Comparison of ENCODE assay signal across 12 cellular contexts in the genomic region with DNA sequence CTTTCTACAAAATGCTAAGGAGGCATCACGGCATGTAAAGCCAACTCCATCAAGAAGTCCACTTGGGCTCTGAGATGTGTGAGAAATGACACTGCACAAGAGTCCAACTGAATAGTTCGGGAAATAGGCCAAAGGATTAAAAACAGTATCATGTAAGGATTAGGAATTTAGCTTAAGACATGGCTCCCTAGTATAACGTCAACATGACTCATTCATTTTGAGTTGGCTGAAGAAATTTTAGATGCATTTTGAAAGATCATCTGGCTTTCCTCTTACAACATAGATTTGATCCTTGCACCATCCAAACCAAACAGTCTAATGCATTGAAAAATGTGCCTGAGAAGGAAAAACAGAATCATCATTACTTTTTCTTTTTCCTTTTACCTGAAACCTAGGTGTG.
A peak's percentile ranks its signal among the peaks of the same experiment; 100 is the strongest.
DNase-seq lines count a peak whose midpoint lies in the region; ATAC-seq and TF ChIP-seq lines count a peak whose summit lies in the region.
"Had no signal": no experiment of that assay in that cellular context is flagged by ENCODE, and none has a peak within 500 bp of the region (broad histone marks: within the 10 kb centered on the region; RNA-seq: fewer than 3 reads in every experiment).

No MANE protein-coding gene starts in this region.

- H3K9me3 ChIP-seq in thoracic aorta, result no peaks in the 10 kb centered on the region

- no peak for TF ChIP-seq CTCF in HFF-Myc (IDR thresholded peaks at IDR 0.05; ENCODE audit: low read depth, low read length, missing control alignments)
- TF ChIP-seq CTCF in foreskin fibroblast (IDR thresholded peaks at IDR 0.05; ENCODE audit: low read depth, low read length), result no peak
- TF ChIP-seq CTCF in thoracic aorta (IDR thresholded peaks at IDR 0.05), result no peak

- H3K4me3 ChIP-seq in HFF-Myc (replicated peaks; ENCODE audit: low read depth, low read length) (no peak overlapping the region), foreskin fibroblast (ENCODE audit: low read depth in 1 of 2, low read length in 2 of 2) (peak overlapping the region in 1 of 2 donors; percentile 35), thoracic aorta (peak overlapping the region; percentile 30)
- H3K4me3 ChIP-seq: skin epidermis had no signal

- ATAC-seq in thoracic aorta (ENCODE audit: insufficient number of reproducible peaks, low FRiP score, low read depth) (no peak), HG02870 (IDR thresholded peaks at IDR 0.05; ENCODE audit: unreplicated experiment) (no peak)

- no peaks in the 10 kb centered on the region for H3K36me3 ChIP-seq in thoracic aorta

- DNase-seq in HFF-Myc (ENCODE audit: extremely low read depth, low read depth) (peak; percentile 60), SKM-1 treated with dmso at 0.1 percent for 144 hours (lab: John Stamatoyannopoulos, UW; ENCODE audit: unreplicated experiment) (peak; percentile 44), foreskin fibroblast (peak; percentile 85 to 93), thoracic aorta (ENCODE audit: low spot score) (no peak), NCI-H1930 (lab: John Stamatoyannopoulos, UW) (no peak), cortex of kidney (lab: John Stamatoyannopoulos, UW) (no peak)
- no peak for DNase-seq in activated CD4-positive, CD25-positive, alpha-beta regulatory T cell (lab: John Stamatoyannopoulos, UW)
- DNase-seq: DMS 273 treated with DMSO at 0.1 percent for 48 hours; NCI-H1436; stimulated activated CD8-positive, alpha-beta memory T cell treated with anti-CD3 and anti-CD28 coated beads, Interleukin-4, amount 100 ng/mL, for 48 hours had no signal

- H3K27me3 ChIP-seq in thoracic aorta (replicated peaks; ENCODE audit: insufficient read depth), result no peaks in the 10 kb centered on the region

- H3K4me1 ChIP-seq in thoracic aorta (ENCODE audit: control insufficient read depth in 1 of 2, low read depth in 2 of 2), result peaks cover 0 to 16% of the 10 kb centered on the region in 2 donors

- H3K27ac ChIP-seq in thoracic aorta, result peak overlapping the region in 1 of 2 donors; percentile 29

Comparison
In these comparisons a context has a peak if more than half of its experiments do, and no peak if none do; other contexts are left out.
1. DNase-seq: peak in HFF-Myc (single experiment), SKM-1 treated with dmso at 0.1 percent for 144 hours (single experiment) and foreskin fibroblast (2 of 2); none in thoracic aorta (single experiment), NCI-H1930 (0 of 2), cortex of kidney (single experiment) and activated CD4-positive, CD25-positive, alpha-beta regulatory T cell (0 of 4).